ENCODE assay signal across 8 cellular contexts in the genomic region with DNA sequence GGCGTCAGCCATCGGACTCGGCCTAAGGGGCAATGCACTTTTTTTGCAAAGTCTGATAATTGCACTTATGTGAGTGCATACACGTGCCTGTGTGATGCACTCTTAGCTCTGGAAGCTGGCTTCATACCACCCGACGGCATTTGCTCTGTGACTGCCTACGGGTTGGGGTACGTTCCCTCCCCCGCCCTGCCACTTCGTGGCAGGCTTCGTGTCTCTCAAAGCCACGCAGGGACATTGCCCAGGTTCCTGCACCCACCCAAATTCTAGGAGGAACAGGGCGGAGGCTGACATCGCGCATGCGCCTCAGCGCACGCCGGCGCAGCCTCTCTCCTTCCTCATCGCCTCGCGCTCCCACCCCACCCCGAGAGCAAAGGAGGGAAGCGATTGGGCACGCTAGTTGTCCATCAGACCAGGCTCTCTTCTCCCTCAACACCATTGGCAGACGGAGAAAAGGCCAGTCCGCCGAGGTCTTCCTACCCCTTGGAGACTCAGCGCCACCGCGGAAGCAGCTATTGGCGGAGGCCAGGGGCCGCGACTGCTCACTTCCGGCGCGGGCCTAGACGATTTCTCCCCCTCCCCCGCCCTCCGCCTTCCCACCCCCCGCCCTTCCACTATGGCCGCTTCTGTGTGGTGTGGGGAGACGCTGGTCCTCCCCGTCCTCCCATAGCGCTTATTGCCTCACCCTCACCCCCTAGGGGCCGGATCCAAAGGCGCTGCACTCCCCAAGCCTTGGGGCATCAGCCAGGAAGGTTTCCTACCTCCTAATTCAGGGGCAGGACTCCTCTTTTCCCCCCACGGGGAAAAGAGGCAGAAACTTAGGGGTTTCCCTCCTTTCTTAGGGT. TPM values are rescaled to one million over a fixed set of nuclear protein-coding genes. Genes with fewer than 3 reads are reported as not detected.
A peak's percentile ranks its signal among the peaks of the same experiment; 100 is the strongest.
DNase-seq lines count a peak whose midpoint lies in the region; ATAC-seq and TF ChIP-seq lines count a peak whose summit lies in the region.

A gene with protein sequence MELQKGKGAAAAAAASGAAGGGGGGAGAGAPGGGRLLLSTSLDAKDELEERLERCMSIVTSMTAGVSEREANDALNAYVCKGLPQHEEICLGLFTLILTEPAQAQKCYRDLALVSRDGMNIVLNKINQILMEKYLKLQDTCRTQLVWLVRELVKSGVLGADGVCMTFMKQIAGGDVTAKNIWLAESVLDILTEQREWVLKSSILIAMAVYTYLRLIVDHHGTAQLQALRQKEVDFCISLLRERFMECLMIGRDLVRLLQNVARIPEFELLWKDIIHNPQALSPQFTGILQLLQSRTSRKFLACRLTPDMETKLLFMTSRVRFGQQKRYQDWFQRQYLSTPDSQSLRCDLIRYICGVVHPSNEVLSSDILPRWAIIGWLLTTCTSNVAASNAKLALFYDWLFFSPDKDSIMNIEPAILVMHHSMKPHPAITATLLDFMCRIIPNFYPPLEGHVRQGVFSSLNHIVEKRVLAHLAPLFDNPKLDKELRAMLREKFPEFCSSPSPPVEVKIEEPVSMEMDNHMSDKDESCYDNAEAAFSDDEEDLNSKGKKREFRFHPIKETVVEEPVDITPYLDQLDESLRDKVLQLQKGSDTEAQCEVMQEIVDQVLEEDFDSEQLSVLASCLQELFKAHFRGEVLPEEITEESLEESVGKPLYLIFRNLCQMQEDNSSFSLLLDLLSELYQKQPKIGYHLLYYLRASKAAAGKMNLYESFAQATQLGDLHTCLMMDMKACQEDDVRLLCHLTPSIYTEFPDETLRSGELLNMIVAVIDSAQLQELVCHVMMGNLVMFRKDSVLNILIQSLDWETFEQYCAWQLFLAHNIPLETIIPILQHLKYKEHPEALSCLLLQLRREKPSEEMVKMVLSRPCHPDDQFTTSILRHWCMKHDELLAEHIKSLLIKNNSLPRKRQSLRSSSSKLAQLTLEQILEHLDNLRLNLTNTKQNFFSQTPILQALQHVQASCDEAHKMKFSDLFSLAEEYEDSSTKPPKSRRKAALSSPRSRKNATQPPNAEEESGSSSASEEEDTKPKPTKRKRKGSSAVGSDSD (plus strand): TSS at position 588 of the 842 bp plus-strand sequence. CDS start 585 bp downstream, outside the sequence.

- no peaks in the 10 kb centered on the region for H3K36me3 ChIP-seq in breast epithelium
- no peaks in the 10 kb centered on the region for H3K36me3 ChIP-seq in skeletal muscle tissue (ENCODE audit: control insufficient read depth in 3 of 3, insufficient read depth in 3 of 3, low read length in 3 of 3)

- H3K9ac ChIP-seq in skeletal muscle tissue (ENCODE audit: low read depth in 1 of 3, low read length in 3 of 3) = peak within 1 kb of the TSS; percentile 100

- H3K4me3 ChIP-seq in breast epithelium = peak within 1 kb of the TSS; percentile 75 to 84 (median 82)
- H3K4me3 ChIP-seq in iPS-18c (ENCODE audit: insufficient read depth, low read depth, low read length) = peak within 1 kb of the TSS; percentile 95
- H3K4me3 ChIP-seq in skeletal muscle tissue (ENCODE audit: low read length in 3 of 3) = peak within 1 kb of the TSS; percentile 94 to 97 (median 96)

- TF ChIP-seq CTCF in VCaP (conservative IDR thresholded peaks at IDR 0.05) = no peak
- TF ChIP-seq CTCF in breast epithelium (IDR thresholded peaks at IDR 0.05) = no peak

- peak; percentile 59 for TF ChIP-seq POLR2A in breast epithelium (IDR thresholded peaks at IDR 0.05)

- H3K4me1 ChIP-seq in breast epithelium (peaks cover 0 to 8% of the 10 kb centered on the region in 2 donors), skeletal muscle tissue (ENCODE audit: control insufficient read depth in 3 of 3, insufficient read depth in 3 of 3, low read length in 3 of 3) (peaks cover 10 to 32% (median 21%) of the 10 kb centered on the region in 3 donors)

- DNase-seq in ACHN = peak; percentile 100
- peak; percentile 99 for DNase-seq in NCI-H2196 treated with DMSO at 0.1 percent for 48 hours (lab: John Stamatoyannopoulos, UW; ENCODE audit: unreplicated experiment)
- peak; percentile 99 to 100 for DNase-seq in breast epithelium (ENCODE audit: low spot score in 2 of 2)

- H3K27me3 ChIP-seq in breast epithelium = no peaks in the 10 kb centered on the region
- no peaks in the 10 kb centered on the region for H3K27me3 ChIP-seq in skeletal muscle tissue (ENCODE audit: control insufficient read depth in 3 of 3, insufficient read depth in 3 of 3, low read length in 3 of 3)

- H3K9me3 ChIP-seq in breast epithelium = no peaks in the 10 kb centered on the region
- no peaks in the 10 kb centered on the region for H3K9me3 ChIP-seq in iPS-18c (ENCODE audit: control insufficient read depth, insufficient read depth, low read length)
- no peaks in the 10 kb centered on the region for H3K9me3 ChIP-seq in skeletal muscle tissue (ENCODE audit: control insufficient read depth in 3 of 3, low read length in 3 of 3)

- peak; percentile 88 for ATAC-seq in GM18870 (IDR thresholded peaks at IDR 0.05; ENCODE audit: unreplicated experiment)
- ATAC-seq in HG03135 (IDR thresholded peaks at IDR 0.05; ENCODE audit: unreplicated experiment) = peak; percentile 94

- H3K27ac ChIP-seq in VCaP (peak within 1 kb of the TSS; percentile 98), breast epithelium (peak within 1 kb of the TSS; percentile 96 to 97), skeletal muscle tissue (ENCODE audit: low read depth, low read length) (peak within 1 kb of the TSS; percentile 99)

- in situ Hi-C loops in ACHN (cut with HindIII; ENCODE audit: low pct_ligation_motif_present, low pct_unique_long_range_greater_than_20kb, low sequenced_read_pairs) = no loop called here

- intact Hi-C loops in breast epithelium (cut with DNase I; ENCODE audit: low total_unique reads) = loop anchor here (5.0 kb wide), 1 partner anchor 820 kb away; no protein-coding TSS in a partner anchor

RNA-seq across cellular contexts. Expression of the gene that starts here (rescaled TPM):
- total RNA-seq in breast epithelium = 10 to 100 TPM; 46.5 to 53.4 (median 51.7) TPM
- total RNA-seq in skeletal muscle tissue = 24.0 TPM

Comparison
In these comparisons a context has a peak if more than half of its experiments do, and no peak if none do; other contexts are left out.
1. Peak in every context shown above with its lines: DNase-seq, ATAC-seq, H3K4me3 ChIP-seq and H3K27ac ChIP-seq.